Comparison of ENCODE assay signal across 1 cellular context in the genomic region with DNA sequence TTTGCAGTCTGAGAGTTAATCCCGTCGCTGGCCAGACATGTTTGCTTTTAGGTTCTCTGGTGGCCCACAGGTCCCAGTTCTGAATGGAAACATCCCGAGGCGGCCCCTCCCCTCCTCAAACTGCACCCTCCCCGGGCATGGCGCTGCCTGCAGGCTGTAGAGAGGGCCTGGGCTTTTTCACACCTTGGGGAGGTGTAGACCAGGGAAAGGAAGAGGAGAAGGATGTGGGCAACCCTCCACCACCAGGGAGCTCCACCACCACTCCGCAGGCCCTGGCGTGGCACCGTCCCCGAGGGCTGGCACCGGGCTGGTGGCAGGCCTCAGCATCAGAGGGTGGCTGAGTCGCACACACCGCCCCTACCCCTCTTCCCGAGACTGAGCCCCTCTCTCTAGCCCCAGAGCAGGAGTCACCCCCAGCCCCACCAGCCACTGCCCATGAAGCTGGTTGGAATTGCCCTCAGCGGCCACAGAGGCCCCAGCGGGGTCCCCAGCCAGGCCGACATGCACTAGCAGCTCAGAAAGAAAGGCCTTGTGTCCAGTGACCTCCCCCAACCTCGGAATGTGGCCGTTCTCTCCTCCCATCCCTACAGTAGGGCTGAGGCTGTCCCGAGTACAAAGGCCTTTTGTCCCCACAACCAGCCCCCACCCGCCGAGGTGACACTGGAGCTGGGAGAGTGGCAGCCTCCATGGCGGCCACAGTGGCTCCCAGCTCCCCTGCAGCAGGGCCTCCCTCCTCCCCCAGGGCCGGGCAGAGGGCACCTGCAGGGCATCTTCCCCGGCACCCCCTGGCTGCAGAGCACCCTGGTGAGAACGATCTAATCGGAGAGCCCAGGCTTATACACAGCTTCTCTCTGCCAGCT.
TF ChIP-seq lines count a peak whose summit lies in the region.

No MANE protein-coding gene starts in this region.

TF ChIP-seq in HepG2, 621 proteins besides CTCF, POLR2A, EP300 and RAD21 (continued from another document and continues in another):
- TF ChIP-seq, protein P1, sequence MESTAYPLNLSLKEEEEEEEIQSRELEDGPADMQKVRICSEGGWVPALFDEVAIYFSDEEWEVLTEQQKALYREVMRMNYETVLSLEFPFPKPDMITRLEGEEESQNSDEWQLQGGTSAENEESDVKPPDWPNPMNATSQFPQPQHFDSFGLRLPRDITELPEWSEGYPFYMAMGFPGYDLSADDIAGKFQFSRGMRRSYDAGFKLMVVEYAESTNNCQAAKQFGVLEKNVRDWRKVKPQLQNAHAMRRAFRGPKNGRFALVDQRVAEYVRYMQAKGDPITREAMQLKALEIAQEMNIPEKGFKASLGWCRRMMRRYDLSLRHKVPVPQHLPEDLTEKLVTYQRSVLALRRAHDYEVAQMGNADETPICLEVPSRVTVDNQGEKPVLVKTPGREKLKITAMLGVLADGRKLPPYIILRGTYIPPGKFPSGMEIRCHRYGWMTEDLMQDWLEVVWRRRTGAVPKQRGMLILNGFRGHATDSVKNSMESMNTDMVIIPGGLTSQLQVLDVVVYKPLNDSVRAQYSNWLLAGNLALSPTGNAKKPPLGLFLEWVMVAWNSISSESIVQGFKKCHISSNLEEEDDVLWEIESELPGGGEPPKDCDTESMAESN (CRISPR knock-in tag; conservative IDR thresholded peaks at IDR 0.05) = 0 out of 2 replicates have a peak, but pooled peaks have one; percentile 74
- TF ChIP-seq TOPORS (CRISPR knock-in tag; IDR thresholded peaks at IDR 0.05) (peak; percentile 74; the same call in 1 of the 2 replicates), ZNF569 (CRISPR knock-in tag; IDR thresholded peaks at IDR 0.05; ENCODE audit: borderline replicate concordance) (0 out of 2 replicates have a peak, but pooled peaks have one; percentile 9), KDM1A (CRISPR knock-in tag; IDR thresholded peaks at IDR 0.05) (peak; percentile 66; the same call in 1 of the 2 replicates), SAFB2 (CRISPR knock-in tag; IDR thresholded peaks at IDR 0.05; ENCODE audit: borderline replicate concordance, low read depth) (no peak; the same call in 1 of the 2 replicates), THAP11 (CRISPR knock-in tag; IDR thresholded peaks at IDR 0.05) (peak; percentile 9; the same call in 1 of the 2 replicates), ZNF510 (CRISPR knock-in tag; IDR thresholded peaks at IDR 0.05; ENCODE audit: low read depth) (no peak), HIC2 (CRISPR knock-in tag; IDR thresholded peaks at IDR 0.05; ENCODE audit: low read depth) (peak; percentile 93), SRSF1 (optimal IDR thresholded peaks at IDR 0.05; ENCODE audit: low read depth, low read length) (peak; percentile 84), ARID2 (CRISPR knock-in tag; IDR thresholded peaks at IDR 0.05; ENCODE audit: borderline replicate concordance) (no peak), ZNF460 (CRISPR knock-in tag; IDR thresholded peaks at IDR 0.05; ENCODE audit: borderline replicate concordance) (peak; percentile 32; the same call in 1 of the 2 replicates), ETV6 (CRISPR knock-in tag; conservative IDR thresholded peaks at IDR 0.05) (no peak), ZBTB33 (CRISPR knock-in tag; IDR thresholded peaks at IDR 0.05) (peak; percentile 6; the same call in 1 of the 2 replicates), ZNF501 (CRISPR knock-in tag; IDR thresholded peaks at IDR 0.05) (peak; percentile 71), ZNF235 (CRISPR knock-in tag; IDR thresholded peaks at IDR 0.05; ENCODE audit: borderline replicate concordance) (peak; percentile 80; the same call in 1 of the 2 replicates), THAP8 (CRISPR knock-in tag; IDR thresholded peaks at IDR 0.05; ENCODE audit: borderline replicate concordance) (no peak), ZNF292 (CRISPR knock-in tag; IDR thresholded peaks at IDR 0.05; ENCODE audit: borderline replicate concordance, low read depth) (peak; percentile 80), ZSCAN29 (CRISPR knock-in tag; conservative IDR thresholded peaks at IDR 0.05) (peak; percentile 65; the same call in 1 of the 2 replicates), PHF21A (CRISPR knock-in tag; IDR thresholded peaks at IDR 0.05) (peak; percentile 84), ERF (CRISPR knock-in tag; IDR thresholded peaks at IDR 0.05) (peak; percentile 20; the same call in 1 of the 2 replicates), CBX1 (IDR thresholded peaks at IDR 0.05; ENCODE audit: low read depth) (no peak), FOXA3 (CRISPR knock-in tag; IDR thresholded peaks at IDR 0.05) (peak; percentile 50), KAT7 (CRISPR knock-in tag; IDR thresholded peaks at IDR 0.05; ENCODE audit: borderline replicate concordance) (no peak), ZBTB8A (CRISPR knock-in tag; IDR thresholded peaks at IDR 0.05; ENCODE audit: borderline replicate concordance, low read depth) (no peak), GFI1 (CRISPR knock-in tag; IDR thresholded peaks at IDR 0.05; ENCODE audit: borderline replicate concordance) (peak; percentile 94), HDAC1 (CRISPR knock-in tag; IDR thresholded peaks at IDR 0.05) (peak; percentile 76), PAWR (CRISPR knock-in tag; IDR thresholded peaks at IDR 0.05; ENCODE audit: borderline replicate concordance) (no peak), ZSCAN9 (CRISPR knock-in tag; IDR thresholded peaks at IDR 0.05; ENCODE audit: borderline replicate concordance) (0 out of 2 replicates have a peak, but pooled peaks have one; percentile 26), TEAD3 (CRISPR knock-in tag; optimal IDR thresholded peaks at IDR 0.05; ENCODE audit: borderline replicate concordance) (peak; percentile 97)
- TF ChIP-seq, protein P2, sequence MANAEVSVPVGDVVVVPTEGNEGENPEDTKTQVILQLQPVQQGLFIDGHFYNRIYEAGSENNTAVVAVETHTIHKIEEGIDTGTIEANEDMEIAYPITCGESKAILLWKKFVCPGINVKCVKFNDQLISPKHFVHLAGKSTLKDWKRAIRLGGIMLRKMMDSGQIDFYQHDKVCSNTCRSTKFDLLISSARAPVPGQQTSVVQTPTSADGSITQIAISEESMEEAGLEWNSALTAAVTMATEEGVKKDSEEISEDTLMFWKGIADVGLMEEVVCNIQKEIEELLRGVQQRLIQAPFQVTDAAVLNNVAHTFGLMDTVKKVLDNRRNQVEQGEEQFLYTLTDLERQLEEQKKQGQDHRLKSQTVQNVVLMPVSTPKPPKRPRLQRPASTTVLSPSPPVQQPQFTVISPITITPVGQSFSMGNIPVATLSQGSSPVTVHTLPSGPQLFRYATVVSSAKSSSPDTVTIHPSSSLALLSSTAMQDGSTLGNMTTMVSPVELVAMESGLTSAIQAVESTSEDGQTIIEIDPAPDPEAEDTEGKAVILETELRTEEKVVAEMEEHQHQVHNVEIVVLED (CRISPR knock-in tag; IDR thresholded peaks at IDR 0.05; ENCODE audit: borderline replicate concordance) = 0 out of 2 replicates have a peak, but pooled peaks have one; percentile 11
- TF ChIP-seq, protein P3, sequence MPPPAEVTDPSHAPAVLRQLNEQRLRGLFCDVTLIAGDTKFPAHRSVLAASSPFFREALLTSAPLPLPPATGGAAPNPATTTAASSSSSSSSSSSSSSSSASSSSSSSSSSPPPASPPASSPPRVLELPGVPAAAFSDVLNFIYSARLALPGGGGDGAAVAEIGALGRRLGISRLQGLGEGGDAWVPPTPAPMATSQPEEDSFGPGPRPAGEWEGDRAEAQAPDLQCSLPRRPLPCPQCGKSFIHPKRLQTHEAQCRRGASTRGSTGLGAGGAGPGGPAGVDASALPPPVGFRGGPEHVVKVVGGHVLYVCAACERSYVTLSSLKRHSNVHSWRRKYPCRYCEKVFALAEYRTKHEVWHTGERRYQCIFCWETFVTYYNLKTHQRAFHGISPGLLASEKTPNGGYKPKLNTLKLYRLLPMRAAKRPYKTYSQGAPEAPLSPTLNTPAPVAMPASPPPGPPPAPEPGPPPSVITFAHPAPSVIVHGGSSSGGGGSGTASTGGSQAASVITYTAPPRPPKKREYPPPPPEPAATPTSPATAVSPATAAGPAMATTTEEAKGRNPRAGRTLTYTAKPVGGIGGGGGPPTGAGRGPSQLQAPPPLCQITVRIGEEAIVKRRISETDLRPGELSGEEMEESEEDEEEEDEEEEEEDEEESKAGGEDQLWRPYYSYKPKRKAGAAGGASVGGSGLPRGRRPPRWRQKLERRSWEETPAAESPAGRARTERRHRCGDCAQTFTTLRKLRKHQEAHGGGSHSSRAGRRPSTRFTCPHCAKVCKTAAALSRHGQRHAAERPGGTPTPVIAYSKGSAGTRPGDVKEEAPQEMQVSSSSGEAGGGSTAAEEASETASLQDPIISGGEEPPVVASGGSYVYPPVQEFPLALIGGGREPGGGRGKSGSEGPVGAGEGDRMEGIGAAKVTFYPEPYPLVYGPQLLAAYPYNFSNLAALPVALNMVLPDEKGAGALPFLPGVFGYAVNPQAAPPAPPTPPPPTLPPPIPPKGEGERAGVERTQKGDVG (CRISPR knock-in tag; IDR thresholded peaks at IDR 0.05; ENCODE audit: borderline replicate concordance) = no peak
- TF ChIP-seq, protein P4, sequence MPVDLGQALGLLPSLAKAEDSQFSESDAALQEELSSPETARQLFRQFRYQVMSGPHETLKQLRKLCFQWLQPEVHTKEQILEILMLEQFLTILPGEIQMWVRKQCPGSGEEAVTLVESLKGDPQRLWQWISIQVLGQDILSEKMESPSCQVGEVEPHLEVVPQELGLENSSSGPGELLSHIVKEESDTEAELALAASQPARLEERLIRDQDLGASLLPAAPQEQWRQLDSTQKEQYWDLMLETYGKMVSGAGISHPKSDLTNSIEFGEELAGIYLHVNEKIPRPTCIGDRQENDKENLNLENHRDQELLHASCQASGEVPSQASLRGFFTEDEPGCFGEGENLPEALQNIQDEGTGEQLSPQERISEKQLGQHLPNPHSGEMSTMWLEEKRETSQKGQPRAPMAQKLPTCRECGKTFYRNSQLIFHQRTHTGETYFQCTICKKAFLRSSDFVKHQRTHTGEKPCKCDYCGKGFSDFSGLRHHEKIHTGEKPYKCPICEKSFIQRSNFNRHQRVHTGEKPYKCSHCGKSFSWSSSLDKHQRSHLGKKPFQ (CRISPR knock-in tag; IDR thresholded peaks at IDR 0.05; ENCODE audit: insufficient replicate concordance) = peak; percentile 96
- TF ChIP-seq, protein P5, sequence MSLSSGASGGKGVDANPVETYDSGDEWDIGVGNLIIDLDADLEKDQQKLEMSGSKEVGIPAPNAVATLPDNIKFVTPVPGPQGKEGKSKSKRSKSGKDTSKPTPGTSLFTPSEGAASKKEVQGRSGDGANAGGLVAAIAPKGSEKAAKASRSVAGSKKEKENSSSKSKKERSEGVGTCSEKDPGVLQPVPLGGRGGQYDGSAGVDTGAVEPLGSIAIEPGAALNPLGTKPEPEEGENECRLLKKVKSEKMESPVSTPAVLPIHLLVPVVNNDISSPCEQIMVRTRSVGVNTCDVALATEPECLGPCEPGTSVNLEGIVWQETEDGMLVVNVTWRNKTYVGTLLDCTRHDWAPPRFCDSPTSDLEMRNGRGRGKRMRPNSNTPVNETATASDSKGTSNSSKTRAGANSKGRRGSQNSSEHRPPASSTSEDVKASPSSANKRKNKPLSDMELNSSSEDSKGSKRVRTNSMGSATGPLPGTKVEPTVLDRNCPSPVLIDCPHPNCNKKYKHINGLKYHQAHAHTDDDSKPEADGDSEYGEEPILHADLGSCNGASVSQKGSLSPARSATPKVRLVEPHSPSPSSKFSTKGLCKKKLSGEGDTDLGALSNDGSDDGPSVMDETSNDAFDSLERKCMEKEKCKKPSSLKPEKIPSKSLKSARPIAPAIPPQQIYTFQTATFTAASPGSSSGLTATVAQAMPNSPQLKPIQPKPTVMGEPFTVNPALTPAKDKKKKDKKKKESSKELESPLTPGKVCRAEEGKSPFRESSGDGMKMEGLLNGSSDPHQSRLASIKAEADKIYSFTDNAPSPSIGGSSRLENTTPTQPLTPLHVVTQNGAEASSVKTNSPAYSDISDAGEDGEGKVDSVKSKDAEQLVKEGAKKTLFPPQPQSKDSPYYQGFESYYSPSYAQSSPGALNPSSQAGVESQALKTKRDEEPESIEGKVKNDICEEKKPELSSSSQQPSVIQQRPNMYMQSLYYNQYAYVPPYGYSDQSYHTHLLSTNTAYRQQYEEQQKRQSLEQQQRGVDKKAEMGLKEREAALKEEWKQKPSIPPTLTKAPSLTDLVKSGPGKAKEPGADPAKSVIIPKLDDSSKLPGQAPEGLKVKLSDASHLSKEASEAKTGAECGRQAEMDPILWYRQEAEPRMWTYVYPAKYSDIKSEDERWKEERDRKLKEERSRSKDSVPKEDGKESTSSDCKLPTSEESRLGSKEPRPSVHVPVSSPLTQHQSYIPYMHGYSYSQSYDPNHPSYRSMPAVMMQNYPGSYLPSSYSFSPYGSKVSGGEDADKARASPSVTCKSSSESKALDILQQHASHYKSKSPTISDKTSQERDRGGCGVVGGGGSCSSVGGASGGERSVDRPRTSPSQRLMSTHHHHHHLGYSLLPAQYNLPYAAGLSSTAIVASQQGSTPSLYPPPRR (CRISPR knock-in tag; IDR thresholded peaks at IDR 0.05; ENCODE audit: borderline replicate concordance) = peak; percentile 48; the same call in 1 of the 2 replicates
